ENCODE assay signal across 8 cellular contexts in the genomic region with DNA sequence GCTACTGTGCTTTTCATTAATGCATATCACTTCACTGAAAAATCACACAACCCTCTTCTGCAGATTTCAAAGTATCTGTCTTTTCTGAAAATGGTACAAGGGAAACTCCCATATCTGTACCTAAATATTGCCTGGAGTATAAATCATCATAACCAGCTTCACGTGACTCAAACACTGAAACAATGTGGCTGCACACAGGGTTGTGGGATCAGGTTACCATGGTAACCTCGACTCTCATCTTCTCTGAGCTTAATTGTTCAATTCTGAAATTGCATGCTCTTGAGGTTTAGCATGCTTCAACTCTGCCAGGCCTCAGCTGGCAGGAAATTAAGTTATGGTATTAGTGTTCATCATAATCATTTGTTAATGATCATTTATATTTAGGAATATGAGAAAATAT.
A peak's percentile ranks its signal among the peaks of the same experiment; 100 is the strongest.
DNase-seq lines count a peak whose midpoint lies in the region; ATAC-seq and TF ChIP-seq lines count a peak whose summit lies in the region.

No MANE protein-coding gene starts in this region.

- H3K4me3 ChIP-seq in ovary = no peak overlapping the region

- H3K27ac ChIP-seq in ovary = no peak overlapping the region

- no peaks in the 10 kb centered on the region for H3K27me3 ChIP-seq in ovary

- no peaks in the 10 kb centered on the region for H3K36me3 ChIP-seq in ovary

- no peaks in the 10 kb centered on the region for H3K9me3 Mint-ChIP-seq in activated naive CD8-positive, alpha-beta T cell treated with anti-CD3 and anti-CD28 coated beads, Interleukin-2, amount 50 U/mL, for 24 hours

- peak overlapping the region; percentile 73 for H3K27ac Mint-ChIP-seq in activated naive CD8-positive, alpha-beta T cell treated with anti-CD3 and anti-CD28 coated beads, Interleukin-2, amount 50 U/mL, for 24 hours

- no peak for TF ChIP-seq CTCF in ovary (IDR thresholded peaks at IDR 0.05)

- H3K4me1 ChIP-seq in ovary (ENCODE audit: insufficient read depth) = peaks cover 2% of the 10 kb centered on the region

- ATAC-seq in GM19463 (IDR thresholded peaks at IDR 0.05; ENCODE audit: unreplicated experiment) (peak; percentile 67), GM19324 (IDR thresholded peaks at IDR 0.05; ENCODE audit: low FRiP score, unreplicated experiment) (no peak)
- ATAC-seq in activated naive CD8-positive, alpha-beta T cell treated with anti-CD3 and anti-CD28 coated beads, Interleukin-2, amount 50 U/mL, for 24 hours = peak; percentile 92

- TF ChIP-seq EP300 in ovary (IDR thresholded peaks at IDR 0.05) = no peak

- H3K9me3 ChIP-seq in ovary = no peaks in the 10 kb centered on the region

- 46 to 57% (median 52%) methylated on average over 2 of the region's 2 CpGs for WGBS in ovary, 3 donors

- peaks cover 2% of the 10 kb centered on the region for H3K27me3 Mint-ChIP-seq in activated naive CD8-positive, alpha-beta T cell treated with anti-CD3 and anti-CD28 coated beads, Interleukin-2, amount 50 U/mL, for 24 hours

- H3K4me1 Mint-ChIP-seq in activated naive CD8-positive, alpha-beta T cell treated with anti-CD3 and anti-CD28 coated beads, Interleukin-2, amount 50 U/mL, for 24 hours = peaks cover 35% of the 10 kb centered on the region

- H3K4me3 Mint-ChIP-seq in activated naive CD8-positive, alpha-beta T cell treated with anti-CD3 and anti-CD28 coated beads, Interleukin-2, amount 50 U/mL, for 24 hours = no peak overlapping the region

- TF ChIP-seq POLR2A in erythroblast (IDR thresholded peaks at IDR 0.05; ENCODE audit: low read length) = no peak
- TF ChIP-seq POLR2A in ovary (IDR thresholded peaks at IDR 0.05) = no peak

- DNase-seq in DMS79 treated with DMSO at 0.1 percent for 48 hours (lab: John Stamatoyannopoulos, UW) (peak; percentile 24), MV-4-11 (lab: John Stamatoyannopoulos, UW) (peak; percentile 50), cerebellar nuclear complex (lab: John Stamatoyannopoulos, UW) (no peak), erythroblast (lab: John Stamatoyannopoulos, UW) (no peak), ovary (no peak)
- peak; percentile 18 for DNase-seq in activated naive CD8-positive, alpha-beta T cell treated with anti-CD3 and anti-CD28 coated beads, Interleukin-2, amount 50 U/mL, for 24 hours

- intact Hi-C loops in ovary (cut with DNase I) = no loop called here

- no peaks in the 10 kb centered on the region for H3K36me3 Mint-ChIP-seq in activated naive CD8-positive, alpha-beta T cell treated with anti-CD3 and anti-CD28 coated beads, Interleukin-2, amount 50 U/mL, for 24 hours (ENCODE audit: low read depth)

Comparison
In these comparisons a context has a peak if more than half of its experiments do, and no peak if none do; other contexts are left out.
1. DNase-seq: peak in DMS79 treated with DMSO at 0.1 percent for 48 hours (single experiment), MV-4-11 (single experiment) and activated naive CD8-positive, alpha-beta T cell treated with anti-CD3 and anti-CD28 coated beads, Interleukin-2, amount 50 U/mL, for 24 hours (single experiment); none in cerebellar nuclear complex (0 of 2), erythroblast (0 of 2) and ovary (0 of 5).